In genomic region chr2:103166406-103167324, GRCh38 we compare ENCODE assay signal across 22 cellular contexts.
A peak's percentile ranks its signal among the peaks of the same experiment; 100 is the strongest.
DNase-seq lines count a peak whose midpoint lies in the region; ATAC-seq, FAIRE-seq and TF ChIP-seq lines count a peak whose summit lies in the region.
"Had no signal": no experiment of that assay in that cellular context is flagged by ENCODE, and none has a peak within 500 bp of the region (broad histone marks: within the 10 kb centered on the region; RNA-seq: fewer than 3 reads in every experiment).

No MANE protein-coding gene starts in this region.

- no peak overlapping the region for H2BK5ac ChIP-seq in mesenchymal stem cell (ENCODE audit: low read depth, low read length, poor library complexity, severe bottlenecking)

- H3K27me3 ChIP-seq in mesenchymal stem cell (ENCODE audit: control insufficient read depth in 1 of 2, insufficient read depth in 1 of 2, low read length in 2 of 2) = no peaks in the 10 kb centered on the region
- H3K27me3 ChIP-seq: BLaER1 had no signal

- no peak for TF ChIP-seq CTCF in kidney (IDR thresholded peaks at IDR 0.05; ENCODE audit: borderline replicate concordance, extremely low read depth, insufficient read depth)

- H3K4me3 ChIP-seq in kidney (ENCODE audit: low read length in 2 of 2) (no peak overlapping the region), mesenchymal stem cell (ENCODE audit: insufficient read depth in 1 of 2, low read depth in 1 of 2, low read length in 2 of 2) (no peak overlapping the region)
- H3K4me3 ChIP-seq: BLaER1, GM23338 had no signal

- H3K4me1 Mint-ChIP-seq in activated T-helper 1 cell treated with anti-CD3 and anti-CD28 coated beads, Interleukin-12 subunit alpha, Interleukin-12 subunit beta, Interleukin-2, Interleukin-4 antibody, amounts not matched to agents 30 ng/mL and 10 ng/mL and 1 ng/mL, durations not matched to agents 14 hours and 24 hours and 36 hours (ENCODE audit: low read depth) = no peaks in the 10 kb centered on the region

- no peak overlapping the region for H3K4me3 Mint-ChIP-seq in activated T-helper 1 cell treated with anti-CD3 and anti-CD28 coated beads, Interleukin-12 subunit alpha, Interleukin-12 subunit beta, Interleukin-2, Interleukin-4 antibody, amounts not matched to agents 30 ng/mL and 10 ng/mL and 1 ng/mL, durations not matched to agents 14 hours and 24 hours and 36 hours
- H3K4me3 Mint-ChIP-seq: CD8-positive, alpha-beta T cell; GM23338 had no signal

- H3K4ac ChIP-seq in mesenchymal stem cell (ENCODE audit: low read depth in 1 of 2, low read length in 2 of 2) = no peak overlapping the region

- H3K9ac ChIP-seq in kidney (ENCODE audit: low read length in 2 of 2) (no peak overlapping the region), mesenchymal stem cell (ENCODE audit: low read length) (no peak overlapping the region)
- H3K9ac ChIP-seq: BLaER1 had no signal

- no peak overlapping the region for H3K23ac ChIP-seq in mesenchymal stem cell (ENCODE audit: low read length in 2 of 2)

- H3K27ac ChIP-seq in kidney (ENCODE audit: low read depth in 2 of 2, low read length in 2 of 2) (no peak overlapping the region), mesenchymal stem cell (ENCODE audit: low read length, poor library complexity, severe bottlenecking) (peak overlapping the region; percentile 82)
- H3K27ac ChIP-seq: BLaER1 had no signal

- no peak overlapping the region for H2BK15ac ChIP-seq in mesenchymal stem cell (ENCODE audit: low read depth, poor library complexity, severe bottlenecking)

- no peak overlapping the region for H3K14ac ChIP-seq in mesenchymal stem cell (ENCODE audit: low read length in 2 of 2)

- no peak overlapping the region for H3K27ac Mint-ChIP-seq in activated T-helper 1 cell treated with anti-CD3 and anti-CD28 coated beads, Interleukin-12 subunit alpha, Interleukin-12 subunit beta, Interleukin-2, Interleukin-4 antibody, amounts not matched to agents 30 ng/mL and 10 ng/mL and 1 ng/mL, durations not matched to agents 14 hours and 24 hours and 36 hours
- H3K27ac Mint-ChIP-seq: CD8-positive, alpha-beta T cell; GM23338 had no signal

- peaks cover 0 to 3% of the 10 kb centered on the region in 2 donors for H3K4me1 ChIP-seq in kidney (ENCODE audit: control insufficient read depth in 1 of 2, insufficient read depth in 1 of 2, low read depth in 1 of 2, low read length in 2 of 2)
- peaks cover 8% of the 10 kb centered on the region for H3K4me1 ChIP-seq in mesenchymal stem cell (ENCODE audit: control insufficient read depth, insufficient read depth, low read depth, low read length)
- H3K4me1 ChIP-seq: BLaER1 had no signal

- ATAC-seq in HG03354 (IDR thresholded peaks at IDR 0.05; ENCODE audit: poor library complexity, severe bottlenecking, unreplicated experiment) = no peak
- no peak for ATAC-seq in left ventricle myocardium superior
- ATAC-seq: CD8-positive, alpha-beta T cell; GM23338; HCT116 had no signal

- H2AK5ac ChIP-seq in mesenchymal stem cell (ENCODE audit: low read length, severe bottlenecking) = peak overlapping the region; percentile 43

- no peaks in the 10 kb centered on the region for H3K36me3 ChIP-seq in kidney (ENCODE audit: control insufficient read depth in 1 of 2, insufficient read depth in 2 of 2, low read length in 2 of 2)
- no peaks in the 10 kb centered on the region for H3K36me3 ChIP-seq in mesenchymal stem cell (ENCODE audit: control insufficient read depth in 1 of 2, insufficient read depth in 2 of 2, low read depth in 1 of 2, low read length in 2 of 2)
- H3K36me3 ChIP-seq: BLaER1 had no signal

- H2AFZ ChIP-seq in mesenchymal stem cell (ENCODE audit: low read depth, low read length) = no peak overlapping the region

- in situ Hi-C loops in ACHN (cut with HindIII; ENCODE audit: low pct_ligation_motif_present, low pct_unique_long_range_greater_than_20kb, low sequenced_read_pairs) = no loop called here

- H3K36me3 Mint-ChIP-seq in activated T-helper 1 cell treated with anti-CD3 and anti-CD28 coated beads, Interleukin-12 subunit alpha, Interleukin-12 subunit beta, Interleukin-2, Interleukin-4 antibody, amounts not matched to agents 30 ng/mL and 10 ng/mL and 1 ng/mL, durations not matched to agents 14 hours and 24 hours and 36 hours (ENCODE audit: low read depth) = no peaks in the 10 kb centered on the region
- H3K36me3 Mint-ChIP-seq: CD8-positive, alpha-beta T cell had no signal

- H3K27me3 Mint-ChIP-seq in activated T-helper 1 cell treated with anti-CD3 and anti-CD28 coated beads, Interleukin-12 subunit alpha, Interleukin-12 subunit beta, Interleukin-2, Interleukin-4 antibody, amounts not matched to agents 30 ng/mL and 10 ng/mL and 1 ng/mL, durations not matched to agents 14 hours and 24 hours and 36 hours (ENCODE audit: insufficient read depth) = peaks cover 2% of the 10 kb centered on the region

- DNase-seq in ACHN (peak; percentile 67), NCI-H526 treated with DMSO at 0.1 percent for 48 hours (lab: John Stamatoyannopoulos, UW) (peak; percentile 76), kidney (no peak), mesenchymal stem cell (no peak), dermis blood vessel endothelial cell (no peak), left ventricle myocardium superior (no peak)
- no peak for DNase-seq in activated T-helper 1 cell treated with anti-CD3 and anti-CD28 coated beads, Interleukin-12 subunit alpha, Interleukin-12 subunit beta, Interleukin-2, Interleukin-4 antibody, amounts not matched to agents 30 ng/mL and 10 ng/mL and 1 ng/mL, durations not matched to agents 14 hours and 24 hours and 36 hours (ENCODE audit: low spot score)
- DNase-seq: 8988T; CD8-positive, alpha-beta T cell; KG1; NCI-H1048; NCI-H1436 treated with DMSO at 0.1 percent for 48 hours; NCI-H2029 treated with DMSO at 0.1 percent for 48 hours; NCI-H2171 treated with DMSO at 0.1 percent for 48 hours; NCI-H524 treated with DMSO at 0.1 percent for 48 hours; OCI-M1; RPMI8226; SIG-M5 had no signal

- no peak overlapping the region for H4K8ac ChIP-seq in mesenchymal stem cell (ENCODE audit: low read length)

- WGBS in mesenchymal stem cell = 80% methylated on average over 11 of the region's 12 CpGs

- peaks cover 9% of the 10 kb centered on the region for H3K9me3 Mint-ChIP-seq in activated T-helper 1 cell treated with anti-CD3 and anti-CD28 coated beads, Interleukin-12 subunit alpha, Interleukin-12 subunit beta, Interleukin-2, Interleukin-4 antibody, amounts not matched to agents 30 ng/mL and 10 ng/mL and 1 ng/mL, durations not matched to agents 14 hours and 24 hours and 36 hours
- H3K9me3 Mint-ChIP-seq: GM23338 had no signal

- H3K4me2 ChIP-seq in mesenchymal stem cell (ENCODE audit: low read length, poor library complexity, severe bottlenecking) = no peak overlapping the region
- H3K4me2 ChIP-seq: BLaER1, GM23338 had no signal

- H3K9me3 ChIP-seq in kidney (ENCODE audit: control insufficient read depth in 1 of 2, low read length in 2 of 2) = no peaks in the 10 kb centered on the region
- H3K9me3 ChIP-seq in mesenchymal stem cell (ENCODE audit: control insufficient read depth, low read length) = no peaks in the 10 kb centered on the region
- H3K9me3 ChIP-seq: BLaER1 had no signal

- H2BK12ac ChIP-seq in mesenchymal stem cell (ENCODE audit: low read length in 2 of 2) = no peak overlapping the region

- no peaks in the 10 kb centered on the region for H3K79me1 ChIP-seq in mesenchymal stem cell (replicated peaks; ENCODE audit: low read length, poor library complexity, severe bottlenecking)

- no peak overlapping the region for H2BK120ac ChIP-seq in mesenchymal stem cell (ENCODE audit: low read depth, low read length)

- intact Hi-C loops in kidney (cut with DNase I) (no loop called here), left ventricle myocardium superior (cut with micrococcal nuclease) (no loop called here)
- intact Hi-C loops in activated T-helper 1 cell treated with anti-CD3 and anti-CD28 coated beads, Interleukin-12 subunit alpha, Interleukin-12 subunit beta, Interleukin-2, Interleukin-4 antibody, amounts not matched to agents 30 ng/mL and 10 ng/mL and 1 ng/mL, durations not matched to agents 14 hours and 24 hours and 36 hours (cut with micrococcal nuclease) = no loop called here

- H4K91ac ChIP-seq in mesenchymal stem cell (ENCODE audit: low read length) = no peak overlapping the region

- H3K18ac ChIP-seq in mesenchymal stem cell (ENCODE audit: low read depth in 1 of 2, low read length in 2 of 2) = no peak overlapping the region

- peak; percentile 69 for FAIRE-seq in kidney (lab: Jason Lieb, UNC)

Comparison
In these comparisons a context has a peak if more than half of its experiments do, and no peak if none do; other contexts are left out.
1. DNase-seq: peak in ACHN (single experiment) and NCI-H526 treated with DMSO at 0.1 percent for 48 hours (single experiment); none in kidney (single experiment), mesenchymal stem cell (single experiment), dermis blood vessel endothelial cell (single experiment), activated T-helper 1 cell treated with anti-CD3 and anti-CD28 coated beads, Interleukin-12 subunit alpha, Interleukin-12 subunit beta, Interleukin-2, Interleukin-4 antibody, amounts not matched to agents 30 ng/mL and 10 ng/mL and 1 ng/mL, durations not matched to agents 14 hours and 24 hours and 36 hours (single experiment) and left ventricle myocardium superior (single experiment).